ENCODE assay signal across 8 cellular contexts in the genomic region with DNA sequence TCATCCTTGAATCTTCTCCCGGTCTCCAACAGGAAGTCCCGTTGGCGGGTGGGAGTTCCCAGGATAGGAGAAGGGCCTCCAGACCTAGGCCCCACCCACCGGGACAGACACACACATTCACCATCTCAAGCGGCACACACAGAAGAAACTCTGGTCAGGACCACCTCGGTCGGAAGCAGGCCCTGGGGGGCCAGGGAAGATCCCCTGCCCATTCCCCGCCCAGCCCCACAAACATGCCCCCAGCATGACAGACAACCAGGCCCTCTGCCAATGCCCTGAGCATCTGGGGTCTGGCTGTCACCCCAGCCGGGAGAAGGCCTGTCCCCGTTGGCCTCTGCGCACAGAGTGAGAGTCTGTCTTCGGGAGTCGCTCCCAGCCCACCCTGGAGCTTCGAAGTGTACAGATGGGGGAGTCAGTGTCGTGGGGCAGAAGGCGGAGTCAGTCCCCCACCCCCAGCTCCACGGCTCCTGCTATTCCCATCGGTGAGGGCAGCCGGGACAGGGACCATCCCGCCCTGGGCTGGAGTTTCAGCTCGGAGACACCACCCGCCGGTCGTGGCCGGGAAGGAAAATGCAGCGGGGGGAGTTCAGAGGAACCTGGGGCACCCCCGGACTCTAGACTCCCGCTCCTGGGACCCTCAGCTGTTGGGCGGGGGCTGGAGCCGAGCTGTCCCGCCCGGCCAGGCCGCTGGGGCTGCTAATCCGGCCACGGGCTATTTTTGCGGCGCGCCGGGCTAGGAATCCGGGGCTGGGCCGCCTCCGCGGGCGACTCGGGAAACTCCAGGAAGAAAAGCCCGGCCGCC. TPM values are rescaled to one million over a fixed set of nuclear protein-coding genes. Genes with fewer than 3 reads are reported as not detected.
A peak's percentile ranks its signal among the peaks of the same experiment; 100 is the strongest.
DNase-seq lines count a peak whose midpoint lies in the region; ATAC-seq and TF ChIP-seq lines count a peak whose summit lies in the region.

No MANE protein-coding gene starts in this region.

- no peaks in the 10 kb centered on the region for H3K9me3 ChIP-seq in heart right ventricle

- peak in 7 of 8 donors; percentile 4 to 36 (median 30) for ATAC-seq in heart right ventricle
- no peak for ATAC-seq in HG03025 (IDR thresholded peaks at IDR 0.05; ENCODE audit: low FRiP score, unreplicated experiment)

- peaks cover 51 to 92% (median 90%) of the 10 kb centered on the region in 9 donors for H3K4me1 ChIP-seq in heart right ventricle

- H3K27me3 ChIP-seq in heart right ventricle: peaks cover 0 to 39% (median 0%) of the 10 kb centered on the region in 7 donors

- WGBS in heart right ventricle, 2 donors: 3 to 5% methylated on average over 44 to 47 of the region's 47 CpGs

- TF ChIP-seq CTCF in WI38 (IDR thresholded peaks at IDR 0.05; ENCODE audit: low read depth, low read length) (no peak), heart right ventricle (IDR thresholded peaks at IDR 0.05) (peak in 1 of 9 donors; percentile 18)

- intact Hi-C loops in heart right ventricle (cut with DNase I): no loop called here

- H3K36me3 ChIP-seq in heart right ventricle: peaks cover 0 to 4% (median 0%) of the 10 kb centered on the region in 9 donors

- H3K27ac ChIP-seq in heart right ventricle: peak overlapping the region; percentile 86 to 99 (median 95)

- DNase-seq in SIG-M5 treated with dmso at 0.1 percent for 504 hours (lab: John Stamatoyannopoulos, UW; ENCODE audit: unreplicated experiment): peak; percentile 52
- no peak for DNase-seq in SIG-M5 (lab: John Stamatoyannopoulos, UW)
- DNase-seq in heart right ventricle: peak; percentile 62 to 81
- peak; percentile 31 for DNase-seq in renal cortical epithelial cell (ENCODE audit: low read depth)
- DNase-seq in activated CD4-positive, CD25-positive, alpha-beta regulatory T cell treated with anti-CD3 and anti-CD28 coated beads, Interleukin-2, amount 50 U/mL, for 72 hours: no peak
- no peak for DNase-seq in NCI-H2171 (lab: John Stamatoyannopoulos, UW)

- H3K4me3 ChIP-seq in WI38 (ENCODE audit: low read depth, low read length) (peak overlapping the region; percentile 62), heart right ventricle (peak overlapping the region; percentile 64 to 89 (median 72))

RNA-seq across cellular contexts. Expression of gene RHBDF1, which starts 0.7 kb away (rescaled TPM):
- total RNA-seq in heart right ventricle (10 to 100 TPM; 18.5 to 27.8 (median 24.3) TPM), renal cortical epithelial cell (20.7 and 37.3 TPM in 2 replicates)
- 10 to 100 TPM; 36.9 to 89.8 TPM for polyA plus RNA-seq in heart right ventricle

RNA-seq across cellular contexts. Expression of gene MPG, which starts 6.3 kb away (rescaled TPM):
- total RNA-seq in heart right ventricle (10 to 100 TPM; 32.2 to 44.7 (median 38.6) TPM), renal cortical epithelial cell (49.3 and 233 TPM in 2 replicates)
- polyA plus RNA-seq in heart right ventricle: 10 to 100 TPM; 68.2 to 88.5 TPM

RNA-seq across cellular contexts. Expression of gene SNRNP25, which starts 18.1 kb away (rescaled TPM):
- total RNA-seq in heart right ventricle (10 to 100 TPM; 45.6 to 86.6 (median 56.6) TPM), renal cortical epithelial cell (19.1 and 21.7 TPM in 2 replicates)
- polyA plus RNA-seq in heart right ventricle: 100 to 1,000 TPM in 1 of 2 donors, 10 to 100 TPM in 1; 80.4 to 109 TPM

RNA-seq across cellular contexts. Expression of gene POLR3K, which starts 18.3 kb away (rescaled TPM):
- total RNA-seq in heart right ventricle (10 to 100 TPM in 7 of 10 donors, 1 to 10 TPM in 3; 9.1 to 11.8 (median 10.5) TPM), renal cortical epithelial cell (4.1 and 4.5 TPM in 2 replicates)
- 10 to 100 TPM in 1 of 2 donors, 1 to 10 TPM in 1; 6.7 to 19.2 TPM for polyA plus RNA-seq in heart right ventricle

Comparison
In these comparisons a context has a peak if more than half of its experiments do, and no peak if none do; other contexts are left out.
1. DNase-seq: peak in SIG-M5 treated with dmso at 0.1 percent for 504 hours (single experiment), heart right ventricle (2 of 2) and renal cortical epithelial cell (single experiment); none in SIG-M5 (single experiment), activated CD4-positive, CD25-positive, alpha-beta regulatory T cell treated with anti-CD3 and anti-CD28 coated beads, Interleukin-2, amount 50 U/mL, for 72 hours (single experiment) and NCI-H2171 (single experiment).